ENCODE assay signal across 1 cellular context in genomic region chr22:30890689-30891442, GRCh38.
TF ChIP-seq lines count a peak whose summit lies in the region.

No MANE protein-coding gene starts in this region.

TF ChIP-seq in PFSK-1, 5 proteins besides CTCF, POLR2A, EP300 and RAD21 (continued from another document):
- peak; percentile 22 to 61; a peak in 2 of 4 replicates for TF ChIP-seq REST (IDR thresholded peaks at IDR 0.05; ENCODE audit: insufficient read depth in 1 of 2, low read depth in 2 of 2, low read length in 2 of 2)
